ENCODE assay signal across 1 cellular context in the genomic region with DNA sequence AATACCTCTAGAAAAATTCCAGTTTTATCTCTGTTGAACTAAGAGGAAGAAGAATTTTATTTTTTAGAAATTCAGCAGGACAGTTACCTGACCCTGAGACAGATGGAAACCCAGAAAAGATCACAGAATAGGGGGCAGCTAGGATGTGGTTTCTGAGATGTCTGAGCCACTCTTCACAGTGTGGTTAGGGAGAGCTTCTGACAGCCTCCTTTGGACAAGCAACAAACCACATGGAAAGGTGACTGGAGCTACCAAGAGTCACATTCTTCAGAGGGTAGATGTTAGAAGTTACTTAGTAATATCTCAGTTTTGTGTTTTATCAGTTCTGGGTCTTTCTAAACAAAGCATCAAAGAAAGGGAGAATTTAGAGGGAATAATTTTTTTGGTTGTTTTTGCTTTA.
TF ChIP-seq lines count a peak whose summit lies in the region.

No MANE protein-coding gene starts in this region.

TF ChIP-seq in IMR-90, 13 proteins besides CTCF, POLR2A, EP300 and RAD21:
- no peak for TF ChIP-seq MAFK (IDR thresholded peaks at IDR 0.05; ENCODE audit: low read depth, low read length)
- no peak for TF ChIP-seq NFE2L2 (IDR thresholded peaks at IDR 0.05; ENCODE audit: low read depth, low read length)
- TF ChIP-seq RFX5 (IDR thresholded peaks at IDR 0.05; ENCODE audit: low read depth, low read length) = no peak
- TF ChIP-seq MXI1 (IDR thresholded peaks at IDR 0.05; ENCODE audit: borderline replicate concordance, low read depth, low read length) = no peak
- no peak for TF ChIP-seq MAZ (IDR thresholded peaks at IDR 0.05; ENCODE audit: borderline replicate concordance, low read depth, low read length)
- TF ChIP-seq FOS (IDR thresholded peaks at IDR 0.05; ENCODE audit: low read depth, low read length) = no peak
- TF ChIP-seq CHD1 (IDR thresholded peaks at IDR 0.05; ENCODE audit: low read depth, low read length) = no peak
- TF ChIP-seq CEBPB (IDR thresholded peaks at IDR 0.05; ENCODE audit: low read depth, low read length) = no peak
- TF ChIP-seq BHLHE40 (IDR thresholded peaks at IDR 0.05; ENCODE audit: low read depth, low read length) = no peak
- no peak for TF ChIP-seq SMC3 (IDR thresholded peaks at IDR 0.05; ENCODE audit: low read depth, low read length)
TF ChIP-seq in IMR-90: peak in this region for 0.
